In genomic region chr2:31384351-31384750, GRCh38 we compare ENCODE assay signal across 10 cellular contexts. TPM values are rescaled to one million over a fixed set of nuclear protein-coding genes. Genes with fewer than 3 reads are reported as not detected.
A peak's percentile ranks its signal among the peaks of the same experiment; 100 is the strongest.
DNase-seq lines count a peak whose midpoint lies in the region; ATAC-seq and TF ChIP-seq lines count a peak whose summit lies in the region.
"Had no signal": no experiment of that assay in that cellular context is flagged by ENCODE, and none has a peak within 500 bp of the region (broad histone marks: within the 10 kb centered on the region; RNA-seq: fewer than 3 reads in every experiment).

No MANE protein-coding gene starts in this region.

- no peaks in the 10 kb centered on the region for H3K27me3 ChIP-seq in H9 (ENCODE audit: insufficient read depth, low read length)
- H3K27me3 ChIP-seq: testis had no signal

- no peak overlapping the region for H3K23ac ChIP-seq in H9 (ENCODE audit: insufficient read length, low read depth, low read length)

- peaks cover 0 to 6% (median 3%) of the 10 kb centered on the region in 3 experiments; a peak in 2 of 7 replicates for H3K36me3 Mint-ChIP-seq in H9 (ENCODE audit: insufficient read depth in 1 of 3, low read depth in 3 of 3)

- peaks cover 34 to 36% of the 10 kb centered on the region in 2 experiments for H3K4me1 Mint-ChIP-seq in H9

- no peak overlapping the region for H4K91ac ChIP-seq in H9 (ENCODE audit: insufficient read length, low read depth, low read length)

- H4K20me1 ChIP-seq in H9 (ENCODE audit: control insufficient read depth, insufficient read depth, insufficient read length) = no peaks in the 10 kb centered on the region

- H3K56ac ChIP-seq in H9 (ENCODE audit: insufficient read length, low read depth, low read length) = no peak overlapping the region

- H3T11ph ChIP-seq in H9 (ENCODE audit: low read length) = no peak overlapping the region

- no peak overlapping the region for H2BK120ac ChIP-seq in H9 (ENCODE audit: low read depth, low read length, poor library complexity, severe bottlenecking)

- no peaks in the 10 kb centered on the region for H3K79me1 ChIP-seq in H9 (ENCODE audit: insufficient read depth, low read depth, low read length, poor library complexity, severe bottlenecking)

- H3K9me3 Mint-ChIP-seq in H9 = no peaks in the 10 kb centered on the region

- 0 out of 7 replicates have a peak overlapping the region, but pooled peaks of 1 of the 3 experiments have one; percentile 54 for H3K27ac Mint-ChIP-seq in H9

- no peak overlapping the region for H3K4me3 ChIP-seq in mesodermal cell (ENCODE audit: extremely low read depth, insufficient read depth, low read length, poor library complexity, severe bottlenecking)
- H3K4me3 ChIP-seq: testis had no signal

- H2BK12ac ChIP-seq in H9 (ENCODE audit: insufficient read length, low read depth, low read length) = no peak overlapping the region

- no peak overlapping the region for H3K14ac ChIP-seq in H9 (ENCODE audit: insufficient read depth, low read length)

- H3K23me2 ChIP-seq in H9 (ENCODE audit: insufficient read length, low read depth, low read length, poor library complexity, severe bottlenecking) = no peaks in the 10 kb centered on the region

- ATAC-seq in activated CD4-positive, CD25-positive, alpha-beta regulatory T cell treated with anti-CD3 and anti-CD28 coated beads, Interleukin-2, amount 50 U/mL, for 24 hours = no peak
- ATAC-seq in HG02571 (IDR thresholded peaks at IDR 0.05; ENCODE audit: unreplicated experiment) = no peak

- H3K79me2 ChIP-seq in H9 (ENCODE audit: insufficient read depth, low read length) = no peaks in the 10 kb centered on the region

- no peaks in the 10 kb centered on the region for H3K9me3 ChIP-seq in mesodermal cell (ENCODE audit: control insufficient read depth, low read length)
- H3K9me3 ChIP-seq in H9 (ENCODE audit: control insufficient read depth, low read depth, low read length) = no peaks in the 10 kb centered on the region
- H3K9me3 ChIP-seq: testis had no signal

- H2BK5ac ChIP-seq in H9 (ENCODE audit: insufficient read length, low read length) = no peak overlapping the region

- TF ChIP-seq CTCF in H9 (conservative IDR thresholded peaks at IDR 0.05) = no peak

- H2BK15ac ChIP-seq in H9 (ENCODE audit: low read depth, low read length) = no peak overlapping the region

- no peak overlapping the region for H3K4ac ChIP-seq in H9 (ENCODE audit: low read depth, low read length)

- DNase-seq in GM04504 (ENCODE audit: low read depth) (peak; percentile 81), HT-29 (ENCODE audit: low spot score) (peak; percentile 25), amniotic epithelial cell (ENCODE audit: low read depth) (peak; percentile 89), DMS153 (lab: John Stamatoyannopoulos, UW) (no peak), H9 (no peak)
- DNase-seq: effector CD4-positive, alpha-beta T cell; testis had no signal

- 76 to 83% methylated on average over 1 to 3 of the region's 3 CpGs for WGBS in mesodermal cell (ENCODE audit: insufficient coverage in 2 of 2), 2 experiments
- WGBS in H9 (ENCODE audit: extremely low coverage, insufficient read length, low lambda C conversion rate) = no CpG with 5 or more reads among the region's 3 CpGs

- H3K9ac ChIP-seq in H9 (ENCODE audit: extremely low read depth, insufficient read length, low read length) = no peak overlapping the region

- no peak overlapping the region for H3K4me3 Mint-ChIP-seq in H9

- H2BK20ac ChIP-seq in H9 (ENCODE audit: low read depth, low read length, poor library complexity, severe bottlenecking) = no peak overlapping the region

- H3K4me2 ChIP-seq in H9 (ENCODE audit: insufficient read depth, insufficient read length, low read length) = no peak overlapping the region

- no peak overlapping the region for H4K5ac ChIP-seq in H9 (ENCODE audit: insufficient read length, low read depth, low read length)

- H2AK5ac ChIP-seq in H9 (ENCODE audit: insufficient read length, low read length) = no peak overlapping the region

- H3K18ac ChIP-seq in H9 (ENCODE audit: insufficient read length, low read depth, low read length) = no peak overlapping the region

- no peaks in the 10 kb centered on the region for H3K27me3 Mint-ChIP-seq in H9 (ENCODE audit: low read depth)

- peaks cover 35% of the 10 kb centered on the region for H3K4me1 ChIP-seq in mesodermal cell (ENCODE audit: control insufficient read depth, insufficient read depth, low read length, poor library complexity, severe bottlenecking)
- H3K4me1 ChIP-seq in H9 (ENCODE audit: insufficient read depth, low read length) = peaks cover 10% of the 10 kb centered on the region; the same call in 1 of the 2 replicates
- H3K4me1 ChIP-seq: testis had no signal

- peak overlapping the region; percentile 78 for H3K27ac ChIP-seq in mesodermal cell (ENCODE audit: low read depth, low read length, severe bottlenecking)
- H3K27ac ChIP-seq in H9 (ENCODE audit: insufficient read length, low read depth, low read length) = no peak overlapping the region
- H3K27ac ChIP-seq: testis had no signal

- no peak overlapping the region for H4K8ac ChIP-seq in H9 (replicated peaks; ENCODE audit: insufficient read length, low read depth, low read length)

- H2AFZ ChIP-seq in H9 (ENCODE audit: low read length) = no peak overlapping the region

- H3K36me3 ChIP-seq in mesodermal cell (ENCODE audit: control insufficient read depth, insufficient read depth, low read length) = no peaks in the 10 kb centered on the region

RNA-seq across cellular contexts. Expression of gene XDH, which starts 30.2 kb away (rescaled TPM):
- 0.28 and 0.81 TPM in 2 replicates for total RNA-seq in HT-29 (2014; rRNA removed; shearing (Covaris generic))
- polyA plus RNA-seq in mesodermal cell (2013, experiment 1 of 2) = 0.18 TPM
- polyA plus RNA-seq in mesodermal cell (2013, experiment 2 of 2) = 0.10 TPM
- 1.4 and 1.6 TPM in 2 replicates for total RNA-seq in H9 (2021)

Comparison
In these comparisons a context has a peak if more than half of its experiments do, and no peak if none do; other contexts are left out.
1. DNase-seq: peak in GM04504 (single experiment), HT-29 (single experiment) and amniotic epithelial cell (single experiment); none in DMS153 (single experiment) and H9 (single experiment).